In the genomic region with DNA sequence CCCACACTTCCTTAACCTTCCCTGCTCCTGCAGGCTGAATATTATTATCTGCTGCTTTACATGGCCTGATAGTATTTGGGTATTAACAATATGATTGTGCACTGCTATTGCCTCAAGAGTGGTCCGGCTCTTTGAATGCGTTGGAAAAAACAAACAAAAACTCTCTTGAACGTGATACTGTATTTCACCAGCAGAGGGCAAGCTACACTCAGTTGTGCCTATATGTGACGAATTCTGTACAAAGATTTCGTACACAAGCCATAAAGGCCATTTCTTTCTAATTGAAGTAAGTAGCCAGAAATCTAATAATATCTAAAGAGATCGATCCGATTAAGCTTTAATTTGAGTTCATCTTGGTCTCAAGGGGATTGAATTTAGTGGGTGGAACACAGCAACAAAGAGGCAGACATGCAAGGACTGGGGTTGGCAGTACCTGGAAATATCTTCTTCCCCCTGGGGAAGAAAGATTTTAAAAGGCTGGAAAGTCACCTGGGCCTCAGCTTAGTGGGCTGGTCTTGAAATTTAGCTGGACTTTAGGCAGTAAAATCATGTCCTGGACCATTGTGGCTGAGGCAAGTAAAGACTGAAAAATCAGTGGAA, we compare ENCODE assay signal across 8 cellular contexts.
DNase-seq lines count a peak whose midpoint lies in the region; ATAC-seq lines count a peak whose summit lies in the region.

No MANE protein-coding gene starts in this region.

- DNase-seq in CMK (ENCODE audit: low read depth) (peak; percentile 11), NCI-H345 (lab: John Stamatoyannopoulos, UW) (peak; percentile 75), astrocyte of the hippocampus (ENCODE audit: low read depth, low spot score) (peak; percentile 77), iPS-NIHi7 (ENCODE audit: extremely low spot score) (peak; percentile 39), GM19238 (ENCODE audit: insufficient read length, low spot score) (no peak)
- DNase-seq in stimulated activated naive B cell treated with anti-CD40 and anti-IgM and Interleukin-4, amounts not matched to agents 10 μg/mL and 1 μg/mL and 100 μg/mL, for 72 hours: no peak

- ATAC-seq in GM18511 (IDR thresholded peaks at IDR 0.05; ENCODE audit: unreplicated experiment) (peak; percentile 84), HG03159 (IDR thresholded peaks at IDR 0.05; ENCODE audit: unreplicated experiment) (peak; percentile 87)
- peak; percentile 60 to 68 for ATAC-seq in stimulated activated naive B cell treated with anti-CD40 and anti-IgM and Interleukin-4, amounts not matched to agents 10 μg/mL and 1 μg/mL and 100 μg/mL, for 72 hours (replicated peaks)

- no peak overlapping the region for H3K4me3 Mint-ChIP-seq in stimulated activated naive B cell treated with anti-CD40 and anti-IgM and Interleukin-4, amounts not matched to agents 10 μg/mL and 1 μg/mL and 100 μg/mL, for 72 hours

- peaks cover 39 to 44% of the 10 kb centered on the region in 2 donors for H3K27me3 Mint-ChIP-seq in stimulated activated naive B cell treated with anti-CD40 and anti-IgM and Interleukin-4, amounts not matched to agents 10 μg/mL and 1 μg/mL and 100 μg/mL, for 72 hours

- H3K9me3 Mint-ChIP-seq in stimulated activated naive B cell treated with anti-CD40 and anti-IgM and Interleukin-4, amounts not matched to agents 10 μg/mL and 1 μg/mL and 100 μg/mL, for 72 hours: no peaks in the 10 kb centered on the region

- H3K4me1 Mint-ChIP-seq in stimulated activated naive B cell treated with anti-CD40 and anti-IgM and Interleukin-4, amounts not matched to agents 10 μg/mL and 1 μg/mL and 100 μg/mL, for 72 hours: no peaks in the 10 kb centered on the region

- no peaks in the 10 kb centered on the region for H3K36me3 Mint-ChIP-seq in stimulated activated naive B cell treated with anti-CD40 and anti-IgM and Interleukin-4, amounts not matched to agents 10 μg/mL and 1 μg/mL and 100 μg/mL, for 72 hours

- no peak overlapping the region for H3K27ac Mint-ChIP-seq in stimulated activated naive B cell treated with anti-CD40 and anti-IgM and Interleukin-4, amounts not matched to agents 10 μg/mL and 1 μg/mL and 100 μg/mL, for 72 hours

Comparison
In these comparisons a context has a peak if more than half of its experiments do, and no peak if none do; other contexts are left out.
1. DNase-seq: peak in CMK (single experiment), NCI-H345 (single experiment), astrocyte of the hippocampus (single experiment) and iPS-NIHi7 (single experiment); none in stimulated activated naive B cell treated with anti-CD40 and anti-IgM and Interleukin-4, amounts not matched to agents 10 μg/mL and 1 μg/mL and 100 μg/mL, for 72 hours (single experiment) and GM19238 (single experiment).
2. Peak in every context shown above with its lines, with median percentiles within 50 percentile points of each other: ATAC-seq.